ENCODE assay signal across 8 cellular contexts in the genomic region with DNA sequence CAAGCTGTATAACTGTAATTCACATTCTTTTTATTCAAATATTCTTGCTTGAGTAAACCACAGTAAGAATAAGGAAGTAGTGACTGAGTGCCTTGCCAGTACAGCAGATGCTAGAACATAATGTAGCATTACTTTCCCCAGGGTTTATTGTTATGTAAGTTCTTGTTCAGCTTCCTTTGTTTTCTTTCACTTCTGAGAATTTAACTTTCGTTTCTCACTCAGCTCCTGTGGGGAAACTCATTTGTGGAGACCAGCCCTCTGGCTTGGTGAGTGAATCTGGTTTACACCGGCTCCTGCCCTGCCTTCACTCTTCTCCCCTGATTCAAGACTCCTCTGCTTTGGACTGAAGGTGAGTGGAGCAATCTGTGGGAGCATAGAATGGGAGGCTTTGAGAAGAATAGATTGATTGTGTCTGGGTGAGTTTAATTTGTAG. TPM values are rescaled to one million over a fixed set of nuclear protein-coding genes. Genes with fewer than 3 reads are reported as not detected.
DNase-seq lines count a peak whose midpoint lies in the region; ATAC-seq and TF ChIP-seq lines count a peak whose summit lies in the region.

A gene with protein sequence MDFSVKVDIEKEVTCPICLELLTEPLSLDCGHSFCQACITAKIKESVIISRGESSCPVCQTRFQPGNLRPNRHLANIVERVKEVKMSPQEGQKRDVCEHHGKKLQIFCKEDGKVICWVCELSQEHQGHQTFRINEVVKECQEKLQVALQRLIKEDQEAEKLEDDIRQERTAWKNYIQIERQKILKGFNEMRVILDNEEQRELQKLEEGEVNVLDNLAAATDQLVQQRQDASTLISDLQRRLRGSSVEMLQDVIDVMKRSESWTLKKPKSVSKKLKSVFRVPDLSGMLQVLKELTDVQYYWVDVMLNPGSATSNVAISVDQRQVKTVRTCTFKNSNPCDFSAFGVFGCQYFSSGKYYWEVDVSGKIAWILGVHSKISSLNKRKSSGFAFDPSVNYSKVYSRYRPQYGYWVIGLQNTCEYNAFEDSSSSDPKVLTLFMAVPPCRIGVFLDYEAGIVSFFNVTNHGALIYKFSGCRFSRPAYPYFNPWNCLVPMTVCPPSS (plus strand): TSS at position 240 of the 433 bp plus-strand sequence. CDS start 6,443 bp downstream, outside the sequence.

- no peak within 1 kb of the TSS for H3K23ac ChIP-seq in trophoblast cell (ENCODE audit: low read length)

- peak within 1 kb of the TSS; percentile 98 for H2BK120ac ChIP-seq in trophoblast cell (ENCODE audit: insufficient read depth, low read length, poor library complexity)

- H2AFZ ChIP-seq in trophoblast cell (ENCODE audit: insufficient read depth, low read length, poor library complexity) = no peak within 1 kb of the TSS

- H4K91ac ChIP-seq in trophoblast cell (ENCODE audit: low read depth, low read length) = peak within 1 kb of the TSS; percentile 66

- no peak within 1 kb of the TSS for H2AK5ac ChIP-seq in trophoblast cell (ENCODE audit: low read length)

- peaks cover 14% of the 10 kb centered on the region for H3K79me1 ChIP-seq in trophoblast cell (ENCODE audit: low read length)

- ATAC-seq in GM18508 (IDR thresholded peaks at IDR 0.05; ENCODE audit: insufficient read depth, unreplicated experiment) (peak; percentile 63), HG02870 (IDR thresholded peaks at IDR 0.05; ENCODE audit: unreplicated experiment) (peak; percentile 71)
- ATAC-seq in activated naive CD4-positive, alpha-beta T cell treated with anti-CD3 and anti-CD28 coated beads, Interleukin-2, amount 50 U/mL, for 72 hours = peak; percentile 65 to 71

- no peaks in the 10 kb centered on the region for H3K27me3 Mint-ChIP-seq in glutamatergic neuron (ENCODE audit: unreplicated experiment)

- peaks cover 27 to 35% of the 10 kb centered on the region in 2 donors for H3K36me3 Mint-ChIP-seq in activated naive CD4-positive, alpha-beta T cell treated with anti-CD3 and anti-CD28 coated beads, Interleukin-2, amount 50 U/mL, for 72 hours
- no peaks in the 10 kb centered on the region for H3K36me3 Mint-ChIP-seq in glutamatergic neuron (ENCODE audit: unreplicated experiment)

- no peaks in the 10 kb centered on the region for H3K9me3 Mint-ChIP-seq in activated naive CD4-positive, alpha-beta T cell treated with anti-CD3 and anti-CD28 coated beads, Interleukin-2, amount 50 U/mL, for 72 hours
- no peaks in the 10 kb centered on the region for H3K9me3 Mint-ChIP-seq in glutamatergic neuron (ENCODE audit: unreplicated experiment)

- H3K27ac Mint-ChIP-seq in activated naive CD4-positive, alpha-beta T cell treated with anti-CD3 and anti-CD28 coated beads, Interleukin-2, amount 50 U/mL, for 72 hours = peak within 1 kb of the TSS; percentile 97 to 99
- peak within 1 kb of the TSS; percentile 13 for H3K27ac Mint-ChIP-seq in glutamatergic neuron (ENCODE audit: unreplicated experiment)

- H4K12ac ChIP-seq in trophoblast cell (ENCODE audit: low read depth, low read length) = no peak within 1 kb of the TSS

- H3K18ac ChIP-seq in trophoblast cell (ENCODE audit: low read length) = no peak within 1 kb of the TSS

- TF ChIP-seq CTCF in glutamatergic neuron (IDR thresholded peaks at IDR 0.05; ENCODE audit: partially characterized antibody, unreplicated experiment) = no peak

- no peak within 1 kb of the TSS for H3K9ac ChIP-seq in trophoblast cell (ENCODE audit: low read length)

- no peak within 1 kb of the TSS for H3K4me2 ChIP-seq in trophoblast cell (ENCODE audit: low read length)

- H2BK12ac ChIP-seq in trophoblast cell (ENCODE audit: low read length) = no peak within 1 kb of the TSS

- H3K4me3 Mint-ChIP-seq in glutamatergic neuron (ENCODE audit: unreplicated experiment) = peak within 1 kb of the TSS; percentile 27

- no peaks in the 10 kb centered on the region for H3K4me1 Mint-ChIP-seq in glutamatergic neuron (ENCODE audit: low read depth, unreplicated experiment)

- peak within 1 kb of the TSS; percentile 61 for H2BK5ac ChIP-seq in trophoblast cell (ENCODE audit: low read depth, low read length, poor library complexity)

- peak within 1 kb of the TSS; percentile 16 for H4K8ac ChIP-seq in trophoblast cell (ENCODE audit: low read depth, low read length)

- H3K4ac ChIP-seq in trophoblast cell (ENCODE audit: low read depth, low read length) = no peak within 1 kb of the TSS

- no peak within 1 kb of the TSS for H3K27ac ChIP-seq in trophoblast cell (ENCODE audit: low read depth, low read length)

- no peaks in the 10 kb centered on the region for H3K79me2 ChIP-seq in trophoblast cell (ENCODE audit: control insufficient read depth, insufficient read depth, low read length, poor library complexity)

- H3K4me1 ChIP-seq in trophoblast cell (ENCODE audit: control insufficient read depth in 1 of 2, insufficient read depth in 2 of 2, low read length in 2 of 2) = no peaks in the 10 kb centered on the region

- H3K36me3 ChIP-seq in trophoblast cell (ENCODE audit: control insufficient read depth in 1 of 2, insufficient read depth in 2 of 2, low read length in 2 of 2) = no peaks in the 10 kb centered on the region

- DNase-seq in RPMI8226 (peak; percentile 50), glutamatergic neuron (no peak), trophoblast cell (peak in 1 of 2 donors; percentile 44), T1000 (lab: John Stamatoyannopoulos, UW) (no peak), NCI-H187 treated with DMSO at 0.1 percent for 48 hours (lab: John Stamatoyannopoulos, UW) (no peak)
- peak; percentile 52 to 67 for DNase-seq in activated naive CD4-positive, alpha-beta T cell treated with anti-CD3 and anti-CD28 coated beads, Interleukin-2, amount 50 U/mL, for 72 hours (ENCODE audit: low spot score in 2 of 2)

- H3K14ac ChIP-seq in trophoblast cell (ENCODE audit: low read length) = no peak within 1 kb of the TSS

- H3K4me3 ChIP-seq in trophoblast cell (ENCODE audit: low read depth, low read length) = no peak within 1 kb of the TSS

- no peaks in the 10 kb centered on the region for H3K27me3 ChIP-seq in trophoblast cell (ENCODE audit: insufficient read depth, low read length)

- no CpG with 5 or more reads among the region's 2 CpGs for WGBS in trophoblast cell (ENCODE audit: extremely low coverage, insufficient coverage, insufficient read length)

- no peaks in the 10 kb centered on the region for H3K9me3 ChIP-seq in trophoblast cell (ENCODE audit: insufficient read depth, low read depth, low read length)

RNA-seq across cellular contexts. Expression of the gene that starts here (rescaled TPM):
- 100 to 1,000 TPM; 151 to 228 TPM for total RNA-seq in activated naive CD4-positive, alpha-beta T cell treated with anti-CD3 and anti-CD28 coated beads, Interleukin-2, amount 50 U/mL, for 72 hours
- 5.0 TPM for total RNA-seq in glutamatergic neuron (ENCODE audit: unreplicated experiment)
- polyA plus RNA-seq in trophoblast cell (2013) = 2.1 and 2.4 TPM in 2 replicates

Comparison
In these comparisons a context has a peak if more than half of its experiments do, and no peak if none do; other contexts are left out.
1. RNA of the gene that starts here (total RNA-seq): 151 to 228 TPM in activated naive CD4-positive, alpha-beta T cell treated with anti-CD3 and anti-CD28 coated beads, Interleukin-2, amount 50 U/mL, for 72 hours; 5.0 TPM in glutamatergic neuron (single experiment); every median in the first group is over 10 times any median in the second.
2. DNase-seq: peak in RPMI8226 (single experiment) and activated naive CD4-positive, alpha-beta T cell treated with anti-CD3 and anti-CD28 coated beads, Interleukin-2, amount 50 U/mL, for 72 hours (2 of 2); none in glutamatergic neuron (single experiment), T1000 (single experiment) and NCI-H187 treated with DMSO at 0.1 percent for 48 hours (single experiment).
3. Peak in every context shown above with its lines, with median percentiles within 50 percentile points of each other: ATAC-seq.